Comparison of ENCODE assay signal across 16 cellular contexts in the genomic region with DNA sequence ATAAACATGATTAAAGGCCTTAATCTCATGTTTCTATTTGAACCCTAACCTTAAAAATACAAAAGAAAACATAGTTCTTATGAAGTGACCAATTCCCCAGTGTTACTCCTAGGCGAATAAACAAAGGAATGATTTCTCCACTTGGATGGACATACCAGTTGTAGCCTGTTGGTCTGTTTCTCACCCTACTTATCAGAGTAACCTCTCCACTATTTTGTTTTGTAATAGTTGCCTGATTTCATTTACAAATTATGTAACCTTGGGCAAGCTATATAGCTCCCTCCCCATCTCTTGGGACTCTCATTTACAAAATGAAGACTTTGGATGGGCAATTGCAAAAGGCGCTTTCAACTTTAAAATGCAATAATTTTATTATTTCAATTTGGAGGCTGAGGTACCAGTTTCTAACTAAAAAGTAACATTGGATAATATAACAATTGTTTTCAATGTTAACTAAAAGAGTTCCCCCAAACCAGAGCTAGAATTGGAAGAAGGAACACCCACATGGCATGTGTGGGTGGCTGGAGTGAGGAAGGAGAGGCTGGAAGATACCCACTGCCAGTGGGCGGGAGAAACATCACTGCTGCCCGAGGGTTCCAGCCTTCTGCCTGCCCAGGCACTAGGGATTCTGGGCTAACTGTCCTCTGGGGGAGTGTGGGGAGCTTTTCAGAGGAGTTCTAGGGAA.
DNase-seq lines count a peak whose midpoint lies in the region; ATAC-seq and TF ChIP-seq lines count a peak whose summit lies in the region.
"Had no signal": no experiment of that assay in that cellular context is flagged by ENCODE, and none has a peak within 500 bp of the region (broad histone marks: within the 10 kb centered on the region; RNA-seq: fewer than 3 reads in every experiment).

No MANE protein-coding gene starts in this region.

- H2AFZ ChIP-seq in mammary epithelial cell (ENCODE audit: low read depth, low read length) = no peak overlapping the region

- H3K9me3 ChIP-seq in breast epithelium (no peaks in the 10 kb centered on the region), mammary epithelial cell (replicated peaks; ENCODE audit: insufficient read depth, low read length) (no peaks in the 10 kb centered on the region), esophagus muscularis mucosa (no peaks in the 10 kb centered on the region), lower lobe of right lung (no peaks in the 10 kb centered on the region), uterus (no peaks in the 10 kb centered on the region)
- H3K9me3 ChIP-seq: adrenal gland had no signal

- H3K27ac ChIP-seq in breast epithelium (peak overlapping the region; percentile 43 to 55), mammary epithelial cell (ENCODE audit: insufficient read depth, low read depth, low read length) (no peak overlapping the region), esophagus muscularis mucosa (replicated peaks in 1 of 4) (peak overlapping the region; percentile 43 to 60 (median 56)), lower lobe of right lung (peak overlapping the region; percentile 21), uterus (peak overlapping the region; percentile 31 to 45)

- H3K4me2 ChIP-seq in mammary epithelial cell (ENCODE audit: insufficient read depth, low read depth, low read length) = no peak overlapping the region

- no peaks in the 10 kb centered on the region for H3K4me1 ChIP-seq in breast epithelium
- H3K4me1 ChIP-seq in mammary epithelial cell (ENCODE audit: insufficient read depth, low read length) = no peaks in the 10 kb centered on the region
- peaks cover 26 to 45% (median 34%) of the 10 kb centered on the region in 4 donors for H3K4me1 ChIP-seq in esophagus muscularis mucosa
- H3K4me1 ChIP-seq in lower lobe of right lung = peaks cover 28% of the 10 kb centered on the region
- H3K4me1 ChIP-seq in uterus = no peaks in the 10 kb centered on the region
- H3K4me1 ChIP-seq: adrenal gland had no signal

- no peaks in the 10 kb centered on the region for H3K36me3 ChIP-seq in breast epithelium
- H3K36me3 ChIP-seq in mammary epithelial cell (ENCODE audit: insufficient read depth, low read length) = no peaks in the 10 kb centered on the region
- no peaks in the 10 kb centered on the region for H3K36me3 ChIP-seq in esophagus muscularis mucosa
- no peaks in the 10 kb centered on the region for H3K36me3 ChIP-seq in lower lobe of right lung
- H3K36me3 ChIP-seq in uterus = no peaks in the 10 kb centered on the region
- H3K36me3 ChIP-seq: adrenal gland had no signal

- H4K20me1 ChIP-seq in mammary epithelial cell (ENCODE audit: insufficient read depth, low read length) = no peaks in the 10 kb centered on the region

- BruUV-seq in mammary epithelial cell (replicated peaks; lab: Mats Ljungman, UMichigan) = no TSS peak

- dilution Hi-C loops in mammary epithelial cell (cut with HindIII; ENCODE audit: low sequenced_read_pairs) = no loop called here

- TF ChIP-seq CTCF in breast epithelium (IDR thresholded peaks at IDR 0.05) (no peak), mammary epithelial cell (conservative IDR thresholded peaks at IDR 0.05 in 1 of 2, IDR thresholded peaks at IDR 0.05 in 1 of 2; ENCODE audit: extremely low read depth in 1 of 2, insufficient read depth in 1 of 2, low read depth in 1 of 2, low read length in 2 of 2) (no peak), esophagus muscularis mucosa (IDR thresholded peaks at IDR 0.05) (no peak), lower lobe of right lung (IDR thresholded peaks at IDR 0.05) (no peak), uterus (IDR thresholded peaks at IDR 0.05) (no peak)

- H3K4me3 ChIP-seq in breast epithelium (no peak overlapping the region), mammary epithelial cell (replicated peaks in 1 of 3; ENCODE audit: insufficient read depth in 1 of 3, low read depth in 2 of 3, low read length in 3 of 3) (no peak overlapping the region), esophagus muscularis mucosa (no peak overlapping the region), lower lobe of right lung (no peak overlapping the region), uterus (no peak overlapping the region)
- H3K4me3 ChIP-seq: adrenal gland had no signal

- H3K27me3 ChIP-seq in breast epithelium (no peaks in the 10 kb centered on the region), mammary epithelial cell (ENCODE audit: insufficient read depth, low read length) (no peaks in the 10 kb centered on the region), esophagus muscularis mucosa (no peaks in the 10 kb centered on the region), lower lobe of right lung (ENCODE audit: low read depth) (no peaks in the 10 kb centered on the region), uterus (no peaks in the 10 kb centered on the region)
- H3K27me3 ChIP-seq: adrenal gland had no signal

- TF ChIP-seq POLR2A in breast epithelium (IDR thresholded peaks at IDR 0.05) = no peak
- no peak for TF ChIP-seq POLR2A in esophagus muscularis mucosa (IDR thresholded peaks at IDR 0.05; ENCODE audit: low read depth)
- TF ChIP-seq POLR2A in uterus (IDR thresholded peaks at IDR 0.05) = no peak

- ATAC-seq in lower lobe of right lung (peak; percentile 72 to 82), HG03460 (IDR thresholded peaks at IDR 0.05; ENCODE audit: unreplicated experiment) (no peak)
- ATAC-seq: Panc1 had no signal

- no peak overlapping the region for H3K9ac ChIP-seq in mammary epithelial cell (ENCODE audit: insufficient read depth, low read length)

- intact Hi-C loops in breast epithelium (cut with DNase I; ENCODE audit: low total_unique reads) (no loop called here), mammary epithelial cell (cut with micrococcal nuclease) (no loop called here), esophagus muscularis mucosa (cut with DNase I) (no loop called here), lower lobe of right lung (cut with DNase I) (no loop called here), uterus (cut with DNase I; ENCODE audit: low total_unique reads) (no loop called here)

- in situ Hi-C loops in mammary epithelial cell (cut with MboI; ENCODE audit: low sequenced_read_pairs in 2 of 2) = no loop called here

- CTCF ChIA-PET in mammary epithelial cell (lab: Charles Lee; ENCODE audit: low non-redundant PET) = no interaction called here

- 63% methylated on average over 4 of the region's 4 CpGs for WGBS in mammary epithelial cell (ENCODE audit: low coverage, missing lambda C conversion rate)
- whole genome bisulfite sequencing in esophagus muscularis mucosa = 80% methylated on average over 4 of the region's 4 CpGs

- no peaks in the 10 kb centered on the region for H3K79me2 ChIP-seq in mammary epithelial cell (ENCODE audit: insufficient read depth, low read length)

- DNase-seq in breast epithelium (ENCODE audit: low spot score in 2 of 2) (no peak), mammary epithelial cell (no peak), esophagus muscularis mucosa (ENCODE audit: extremely low spot score) (no peak), lower lobe of right lung (no peak), uterus (no peak), GF-D8 (lab: John Stamatoyannopoulos, UW) (no peak), NCI-H146 (lab: John Stamatoyannopoulos, UW) (no peak)
- DNase-seq: activated CD4-positive, alpha-beta T cell treated with anti-CD3 and anti-CD28 coated beads, Interleukin-2, amount 10 ng/mL, durations not matched to agents 24 days and 14 days; adrenal gland; Calu3; KG1; NCI-H510A treated with DMSO at 0.1 percent for 48 hours; retina; stimulated activated CD4-positive, alpha-beta T cell treated with anti-CD3 and anti-CD28 coated beads, Interleukin-4, amount 100 ng/mL, for 24 hours had no signal

- TF ChIP-seq EP300 in esophagus muscularis mucosa (IDR thresholded peaks at IDR 0.05) = no peak
